Comparison of ENCODE assay signal across 16 cellular contexts in the genomic region with DNA sequence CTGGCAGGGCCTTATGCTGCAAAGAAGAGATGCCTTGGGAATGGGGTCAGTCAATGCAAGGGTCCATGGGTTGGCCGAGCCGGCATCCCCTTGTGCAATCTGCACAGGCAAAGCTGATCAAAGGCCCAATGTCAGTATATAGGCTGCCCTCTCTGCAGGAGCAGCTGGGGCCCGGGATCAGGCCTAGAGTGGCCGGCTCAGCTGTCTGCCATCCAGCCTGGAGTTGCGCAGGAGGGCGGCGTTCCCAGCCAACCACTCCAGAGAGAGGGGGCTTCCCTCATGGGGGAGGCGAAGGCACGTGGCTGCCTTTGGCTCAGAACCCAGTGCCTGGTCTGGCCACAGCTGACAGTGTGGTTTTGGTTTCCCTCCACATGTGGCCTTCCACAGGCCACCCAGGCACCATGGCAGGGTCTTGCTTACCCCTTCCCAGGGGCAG. TPM values are rescaled to one million over a fixed set of nuclear protein-coding genes. Genes with fewer than 3 reads are reported as not detected.
DNase-seq lines count a peak whose midpoint lies in the region; ATAC-seq and TF ChIP-seq lines count a peak whose summit lies in the region.
"Had no signal": no experiment of that assay in that cellular context is flagged by ENCODE, and none has a peak within 500 bp of the region (broad histone marks: within the 10 kb centered on the region; RNA-seq: fewer than 3 reads in every experiment).

No MANE protein-coding gene starts in this region.

- TF ChIP-seq CTCF in OCI-LY7 (conservative IDR thresholded peaks at IDR 0.05; ENCODE audit: low read length), result no peak

- H3K27ac ChIP-seq in OCI-LY7 (ENCODE audit: low read depth, low read length, poor library complexity, severe bottlenecking), result no peak overlapping the region
- H3K27ac ChIP-seq in effector memory CD4-positive, alpha-beta T cell (ENCODE audit: insufficient read depth, low read length, poor library complexity, severe bottlenecking), result no peak overlapping the region
- H3K27ac ChIP-seq: body of pancreas, prostate gland had no signal

- peaks cover 60% of the 10 kb centered on the region for H3K79me2 ChIP-seq in OCI-LY7 (ENCODE audit: insufficient read depth, low read depth, low read length)

- peak overlapping the region; percentile 81 for H3K4me3 ChIP-seq in OCI-LY7 (ENCODE audit: low read depth, low read length, poor library complexity, severe bottlenecking)
- H3K4me3 ChIP-seq in effector memory CD4-positive, alpha-beta T cell (ENCODE audit: insufficient read depth, low read depth, low read length, poor library complexity, severe bottlenecking), result peak overlapping the region; percentile 63
- H3K4me3 ChIP-seq: body of pancreas, prostate gland had no signal

- intact Hi-C loops in activated CD4-positive, alpha-beta T cell treated with anti-CD3 and anti-CD28 coated beads, Interleukin-2, amount 10 ng/mL, durations not matched to agents 24 days and 14 days (cut with micrococcal nuclease), result loop anchor here (5.0 to 10.0 kb wide), 3 partner anchors 33 to 369 kb away; partner anchors contain the start of gene GIGYF2
- intact Hi-C loops in OCI-LY7 (cut with micrococcal nuclease; ENCODE audit: unreplicated experiment), result loop anchor here (2.0 to 5.0 kb wide), 2 partner anchors 13 to 163 kb away; no protein-coding TSS in a partner anchor

- peaks cover 29% of the 10 kb centered on the region for H4K20me1 ChIP-seq in OCI-LY7 (ENCODE audit: insufficient read depth, low read length)

- peaks cover 4% of the 10 kb centered on the region for H3K9me3 Mint-ChIP-seq in activated CD4-positive, alpha-beta T cell treated with anti-CD3 and anti-CD28 coated beads, Interleukin-2, amount 10 ng/mL, durations not matched to agents 24 days and 14 days
- H3K9me3 Mint-ChIP-seq in stimulated activated naive B cell treated with anti-CD40 and anti-IgM and Interleukin-4, amounts not matched to agents 10 μg/mL and 1 μg/mL and 100 μg/mL, for 72 hours, result no peaks in the 10 kb centered on the region
- H3K9me3 Mint-ChIP-seq: T-helper 1 cell treated with Interleukin-12 subunit alpha and Interleukin-12 subunit beta and Interleukin-4 antibody, amounts not matched to agents 30 μg/mL and 1 μg/mL, for 36 hours had no signal

- H3K36me3 Mint-ChIP-seq in activated CD4-positive, alpha-beta T cell treated with anti-CD3 and anti-CD28 coated beads, Interleukin-2, amount 10 ng/mL, durations not matched to agents 24 days and 14 days (ENCODE audit: low read depth), result peaks cover 40% of the 10 kb centered on the region
- peaks cover 58 to 80% of the 10 kb centered on the region in 2 donors for H3K36me3 Mint-ChIP-seq in stimulated activated naive B cell treated with anti-CD40 and anti-IgM and Interleukin-4, amounts not matched to agents 10 μg/mL and 1 μg/mL and 100 μg/mL, for 72 hours

- peak overlapping the region; percentile 98 for H3K4me2 ChIP-seq in OCI-LY7 (ENCODE audit: low read length)

- no TSS peak for BruUV-seq in OCI-LY7 (replicated peaks; lab: Mats Ljungman, UMichigan)

- H3K4me1 ChIP-seq in OCI-LY7 (ENCODE audit: insufficient read depth, low read length, poor library complexity, severe bottlenecking), result peaks cover 48% of the 10 kb centered on the region
- peaks cover 54% of the 10 kb centered on the region for H3K4me1 ChIP-seq in effector memory CD4-positive, alpha-beta T cell (ENCODE audit: control insufficient read depth, insufficient read depth, low read length, poor library complexity, severe bottlenecking)
- H3K4me1 ChIP-seq: body of pancreas, prostate gland had no signal

- ATAC-seq in stimulated activated naive B cell treated with anti-CD40 and anti-IgM and Interleukin-4, amounts not matched to agents 10 μg/mL and 1 μg/mL and 100 μg/mL, for 72 hours (replicated peaks), result no peak
- no peak for ATAC-seq in GM18511 (IDR thresholded peaks at IDR 0.05; ENCODE audit: unreplicated experiment)
- ATAC-seq: body of pancreas had no signal

- peak overlapping the region; percentile 95 for H3K4me3 Mint-ChIP-seq in activated CD4-positive, alpha-beta T cell treated with anti-CD3 and anti-CD28 coated beads, Interleukin-2, amount 10 ng/mL, durations not matched to agents 24 days and 14 days
- H3K4me3 Mint-ChIP-seq in stimulated activated naive B cell treated with anti-CD40 and anti-IgM and Interleukin-4, amounts not matched to agents 10 μg/mL and 1 μg/mL and 100 μg/mL, for 72 hours, result peak overlapping the region; percentile 98 to 99

- H3K36me3 ChIP-seq in OCI-LY7 (ENCODE audit: insufficient read depth, low read length), result peaks cover 50% of the 10 kb centered on the region
- H3K36me3 ChIP-seq in effector memory CD4-positive, alpha-beta T cell (ENCODE audit: control insufficient read depth, insufficient read depth, low read length), result peaks cover 19% of the 10 kb centered on the region
- H3K36me3 ChIP-seq: prostate gland had no signal

- no peaks in the 10 kb centered on the region for H3K27me3 Mint-ChIP-seq in activated CD4-positive, alpha-beta T cell treated with anti-CD3 and anti-CD28 coated beads, Interleukin-2, amount 10 ng/mL, durations not matched to agents 24 days and 14 days
- no peaks in the 10 kb centered on the region for H3K27me3 Mint-ChIP-seq in stimulated activated naive B cell treated with anti-CD40 and anti-IgM and Interleukin-4, amounts not matched to agents 10 μg/mL and 1 μg/mL and 100 μg/mL, for 72 hours

- H3K4me1 Mint-ChIP-seq in activated CD4-positive, alpha-beta T cell treated with anti-CD3 and anti-CD28 coated beads, Interleukin-2, amount 10 ng/mL, durations not matched to agents 24 days and 14 days, result peaks cover 61% of the 10 kb centered on the region
- peaks cover 43 to 79% of the 10 kb centered on the region in 2 donors for H3K4me1 Mint-ChIP-seq in stimulated activated naive B cell treated with anti-CD40 and anti-IgM and Interleukin-4, amounts not matched to agents 10 μg/mL and 1 μg/mL and 100 μg/mL, for 72 hours

- CTCF ChIA-PET in OCI-LY7 (lab: Charles Lee; ENCODE audit: unreplicated experiment), result interaction anchor here (0.8 kb wide), 1 partner anchor 10 kb away, joined by 3 read pairs; no protein-coding TSS in a partner anchor

- POLR2A ChIA-PET in OCI-LY7 (lab: Charles Lee), result interaction anchor here (1.0 to 1.1 kb wide), 2 partner anchors 15 to 160 kb away, joined by 3 to 4 read pairs; no protein-coding TSS in a partner anchor

- DNase-seq in activated CD4-positive, alpha-beta T cell treated with anti-CD3 and anti-CD28 coated beads, Interleukin-2, amount 10 ng/mL, durations not matched to agents 24 days and 14 days, result no peak
- no peak for DNase-seq in activated CD4-positive, alpha-beta T cell treated with anti-CD3 and anti-CD28 coated beads for 4 hours
- no peak for DNase-seq in OCI-LY7 (ENCODE audit: low spot score)
- no peak for DNase-seq in effector memory CD4-positive, alpha-beta T cell
- no peak for DNase-seq in stimulated activated naive B cell treated with anti-CD40 and anti-IgM and Interleukin-4, amounts not matched to agents 10 μg/mL and 1 μg/mL and 100 μg/mL, for 72 hours
- no peak for DNase-seq in SHP77 (lab: John Stamatoyannopoulos, UW)
- no peak for DNase-seq in GM03348 (ENCODE audit: low spot score)
- DNase-seq: body of pancreas, DMS 273 treated with DMSO at 0.1 percent for 48 hours, mammary epithelial cell had no signal

- no peaks in the 10 kb centered on the region for H3K9me2 ChIP-seq in OCI-LY7 (ENCODE audit: insufficient read depth, low read length)

- no peak overlapping the region for H2AFZ ChIP-seq in OCI-LY7 (ENCODE audit: low read length)

- H3K27me3 ChIP-seq in effector memory CD4-positive, alpha-beta T cell (replicated peaks; ENCODE audit: control insufficient read depth, insufficient read depth, low read length, poor library complexity, severe bottlenecking), result no peaks in the 10 kb centered on the region
- H3K27me3 ChIP-seq: body of pancreas, heart left ventricle had no signal

- H3K27ac Mint-ChIP-seq in activated CD4-positive, alpha-beta T cell treated with anti-CD3 and anti-CD28 coated beads, Interleukin-2, amount 10 ng/mL, durations not matched to agents 24 days and 14 days, result peak overlapping the region; percentile 34
- peak overlapping the region; percentile 99 for H3K27ac Mint-ChIP-seq in stimulated activated naive B cell treated with anti-CD40 and anti-IgM and Interleukin-4, amounts not matched to agents 10 μg/mL and 1 μg/mL and 100 μg/mL, for 72 hours

- no peaks in the 10 kb centered on the region; the same call in 1 of the 2 replicates for H3K9me3 ChIP-seq in OCI-LY7 (ENCODE audit: low read length)
- no peaks in the 10 kb centered on the region for H3K9me3 ChIP-seq in effector memory CD4-positive, alpha-beta T cell (ENCODE audit: control insufficient read depth, low read length)
- H3K9me3 ChIP-seq: body of pancreas, heart left ventricle, prostate gland had no signal

RNA-seq across cellular contexts. Expression of gene INPP5D, which starts 3.9 kb away (rescaled TPM):
- total RNA-seq in activated CD4-positive, alpha-beta T cell treated with anti-CD3 and anti-CD28 coated beads, Interleukin-2, amount 10 ng/mL, durations not matched to agents 24 days and 14 days, result 43.6 and 45.8 TPM in 2 replicates
- 68.3 and 79.5 TPM in 2 replicates for total RNA-seq in OCI-LY7 (2014; rRNA removed; shearing (Covaris generic))
- total RNA-seq in OCI-LY7 (2022), result 92.6 and 109 TPM in 2 replicates

RNA-seq across cellular contexts. Expression of gene NEU2, which starts 31.5 kb away (rescaled TPM):
- not detected in 2 replicates for total RNA-seq in activated CD4-positive, alpha-beta T cell treated with anti-CD3 and anti-CD28 coated beads, Interleukin-2, amount 10 ng/mL, durations not matched to agents 24 days and 14 days
- total RNA-seq in OCI-LY7 (2014; rRNA removed; shearing (Covaris generic)), result not detected in 2 replicates
- not detected in 2 replicates for total RNA-seq in OCI-LY7 (2022)
- total RNA-seq: A172, body of pancreas, heart left ventricle, LHCN-M2, mammary epithelial cell, prostate gland had no signal

RNA-seq across cellular contexts. Expression of gene NGEF, which starts 50.9 kb away (rescaled TPM):
- 1.2 and 1.3 TPM in 2 replicates for total RNA-seq in activated CD4-positive, alpha-beta T cell treated with anti-CD3 and anti-CD28 coated beads, Interleukin-2, amount 10 ng/mL, durations not matched to agents 24 days and 14 days
- total RNA-seq in OCI-LY7 (2014; rRNA removed; shearing (Covaris generic)), result not detected in 2 replicates
- 0.82 TPM in 1 of 2 replicates, not detected in the other for total RNA-seq in OCI-LY7 (2022)
